In the genomic region with DNA sequence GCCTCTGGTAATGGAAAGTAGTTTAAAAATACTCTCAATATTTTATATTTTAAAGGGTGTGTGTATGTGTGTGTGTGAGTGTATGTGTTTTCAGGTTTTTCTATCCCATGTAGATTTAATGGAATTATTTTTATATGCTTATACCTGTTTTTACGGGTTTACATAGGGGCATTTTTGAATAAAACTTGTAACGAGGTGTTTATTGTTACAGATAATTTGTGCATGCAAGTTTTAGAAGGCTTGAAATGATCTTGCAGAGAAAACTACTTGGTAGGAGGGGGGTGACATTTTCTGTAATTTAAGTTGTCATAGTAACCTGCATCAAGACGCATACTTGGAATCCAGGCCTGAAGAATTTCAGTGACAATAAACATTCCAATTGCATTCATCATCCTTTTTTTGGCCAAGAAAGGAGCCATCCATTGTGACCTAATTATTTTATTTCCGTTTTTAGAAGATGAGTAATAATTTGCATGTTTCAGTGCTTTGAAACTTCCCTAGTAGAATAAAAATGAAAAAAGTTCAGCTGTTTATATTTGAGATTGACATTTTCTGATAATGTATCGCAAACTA, we compare ENCODE assay signal across 11 cellular contexts. TPM values are rescaled to one million over a fixed set of nuclear protein-coding genes. Genes with fewer than 3 reads are reported as not detected.
DNase-seq lines count a peak whose midpoint lies in the region; ATAC-seq and TF ChIP-seq lines count a peak whose summit lies in the region.
"Had no signal": no experiment of that assay in that cellular context is flagged by ENCODE, and none has a peak within 500 bp of the region (broad histone marks: within the 10 kb centered on the region; RNA-seq: fewer than 3 reads in every experiment).

No MANE protein-coding gene starts in this region.

- peaks cover 9 to 54% of the 10 kb centered on the region in 2 experiments for H3K4me1 ChIP-seq in SK-N-SH (ENCODE audit: control insufficient read depth in 1 of 2, insufficient read depth in 2 of 2, low read depth in 1 of 2, low read length in 1 of 2)
- H3K4me1 ChIP-seq in spleen, result no peaks in the 10 kb centered on the region

- peaks cover 64% of the 10 kb centered on the region for H3F3A ChIP-seq in SK-N-SH (replicated peaks; ENCODE audit: insufficient read depth)

- H3K79me2 ChIP-seq in SK-N-SH (ENCODE audit: insufficient read depth), result peaks cover 98% of the 10 kb centered on the region

- no peaks in the 10 kb centered on the region for H3K9me2 ChIP-seq in SK-N-SH

- H3K4me2 ChIP-seq in SK-N-SH, result peak overlapping the region; percentile 53

- H3K9ac ChIP-seq in SK-N-SH, result peak overlapping the region; percentile 61

- H3K36me3 ChIP-seq in SK-N-SH (replicated peaks in 1 of 2; ENCODE audit: control insufficient read depth in 1 of 2, insufficient read depth in 2 of 2, low read length in 1 of 2) (peaks cover 0 to under 1% of the 10 kb centered on the region in 2 experiments), spleen (no peaks in the 10 kb centered on the region)
- H3K36me3 ChIP-seq: HAP-1 had no signal

- intact Hi-C loops in spleen (cut with DNase I; ENCODE audit: low total_unique reads), result no loop called here

- H3K27ac ChIP-seq in SK-N-SH (ENCODE audit: low read depth in 2 of 2, low read length in 1 of 2), result peak overlapping the region; percentile 76 to 97; a peak in 3 of 4 replicates
- H3K27ac ChIP-seq in spleen, result no peak overlapping the region

- H3K27me3 ChIP-seq in SK-N-SH (ENCODE audit: insufficient read depth) (no peaks in the 10 kb centered on the region), spleen (replicated peaks in 1 of 7) (no peaks in the 10 kb centered on the region)

- TF ChIP-seq EP300 in SK-N-SH (IDR thresholded peaks at IDR 0.05; ENCODE audit: borderline replicate concordance in 1 of 2, low read depth in 1 of 2, low read length in 1 of 2), result peak; percentile 11 to 80; a peak in 2 of 4 replicates

- no peak for TF ChIP-seq POLR2A in spleen (IDR thresholded peaks at IDR 0.05)

- no peak overlapping the region for H2AFZ ChIP-seq in SK-N-SH (ENCODE audit: low read depth)

- TF ChIP-seq RAD21 in SK-N-SH (IDR thresholded peaks at IDR 0.05; ENCODE audit: low read length), result no peak

- CTCF ChIA-PET in SK-N-SH (lab: Yijun Ruan, JAX), result interaction anchor here (1.0 to 2.0 kb wide), 3 partner anchors 10 to 609 kb away, joined by 3 to 7 read pairs (median 3); no protein-coding TSS in a partner anchor

- H3K4me3 ChIP-seq in SK-N-SH (ENCODE audit: low read depth in 2 of 2, low read length in 1 of 2) (no peak overlapping the region; a peak in 1 of 4 replicates), foreskin fibroblast (ENCODE audit: low read depth in 1 of 2, low read length in 2 of 2) (no peak overlapping the region), spleen (no peak overlapping the region)
- H3K4me3 ChIP-seq: HAP-1 had no signal

- POLR2A ChIA-PET in SK-N-SH (lab: Yijun Ruan, JAX), result no interaction called here

- no peak for TF ChIP-seq CTCF in SK-N-SH (IDR thresholded peaks at IDR 0.05)
- TF ChIP-seq CTCF in foreskin fibroblast (IDR thresholded peaks at IDR 0.05; ENCODE audit: low read depth, low read length), result no peak
- TF ChIP-seq CTCF in spleen (IDR thresholded peaks at IDR 0.05 in 8 of 11, conservative IDR thresholded peaks at IDR 0.05 in 3 of 11), result no peak

- H3K9me3 ChIP-seq in SK-N-SH, result no peaks in the 10 kb centered on the region
- peaks cover 0 to 4% (median under 1%) of the 10 kb centered on the region in 8 donors for H3K9me3 ChIP-seq in spleen
- H3K9me3 ChIP-seq: HAP-1 had no signal

- WGBS in SK-N-SH (ENCODE audit: low lambda C conversion rate), result 22% methylated on average over 5 of the region's 5 CpGs
- 60 to 83% (median 72%) methylated on average over 5 of the region's 5 CpGs for WGBS in spleen, 5 donors

- DNase-seq in H4 (ENCODE audit: low spot score) (peak; percentile 63), SK-N-SH (no peak), foreskin fibroblast (peak; percentile 88 to 93), retina (peak; percentile 32), NCI-H446 treated with DMSO at 0.1 percent for 48 hours (lab: John Stamatoyannopoulos, UW) (no peak), cortex of kidney (lab: John Stamatoyannopoulos, UW) (no peak), spleen (no peak)
- DNase-seq: activated effector memory CD4-positive, alpha-beta T cell treated with Interleukin-2 at 50 U/mL for 16 hours; stimulated activated CD4-positive, alpha-beta T cell treated with anti-CD3 and anti-CD28 coated beads, Interleukin-4, amount 100 ng/mL, for 24 hours had no signal

- ATAC-seq in HG02970 (IDR thresholded peaks at IDR 0.05; ENCODE audit: low FRiP score, unreplicated experiment), result no peak

- peaks cover 23% of the 10 kb centered on the region; the same call in 1 of the 2 replicates for H4K20me1 ChIP-seq in SK-N-SH (ENCODE audit: insufficient read depth)

TF ChIP-seq in SK-N-SH, 30 proteins besides CTCF, POLR2A, EP300 and RAD21 (continues in another document):
- TF ChIP-seq JUND (IDR thresholded peaks at IDR 0.05) (peak; percentile 96), NFIC (IDR thresholded peaks at IDR 0.05; ENCODE audit: borderline replicate concordance) (peak; percentile 91), YY1 (IDR thresholded peaks at IDR 0.05; ENCODE audit: low read depth) (no peak; the same call in 1 of the 2 replicates), RCOR1 (IDR thresholded peaks at IDR 0.05; ENCODE audit: low read length) (no peak), SIN3A (IDR thresholded peaks at IDR 0.05; ENCODE audit: borderline replicate concordance, low read depth, low read length) (no peak), POLR2AphosphoS5 (IDR thresholded peaks at IDR 0.05; ENCODE audit: low read depth, low read length) (peak; percentile 75; the same call in 1 of the 2 replicates), MXI1 (IDR thresholded peaks at IDR 0.05; ENCODE audit: low read depth, low read length) (no peak), RXRA (IDR thresholded peaks at IDR 0.05; ENCODE audit: borderline replicate concordance, low read depth) (peak; percentile 38; the same call in 1 of the 2 replicates), MAX (IDR thresholded peaks at IDR 0.05; ENCODE audit: low read depth) (no peak), EZH2phosphoT487 (IDR thresholded peaks at IDR 0.05; ENCODE audit: borderline replicate concordance, low read depth) (no peak), FOSL2 (IDR thresholded peaks at IDR 0.05; ENCODE audit: borderline replicate concordance, low read depth) (peak; percentile 89), NRF1 (IDR thresholded peaks at IDR 0.05; ENCODE audit: low read depth, low read length) (no peak), GABPA (IDR thresholded peaks at IDR 0.05; ENCODE audit: low read depth) (no peak)
- TF ChIP-seq, protein P1, sequence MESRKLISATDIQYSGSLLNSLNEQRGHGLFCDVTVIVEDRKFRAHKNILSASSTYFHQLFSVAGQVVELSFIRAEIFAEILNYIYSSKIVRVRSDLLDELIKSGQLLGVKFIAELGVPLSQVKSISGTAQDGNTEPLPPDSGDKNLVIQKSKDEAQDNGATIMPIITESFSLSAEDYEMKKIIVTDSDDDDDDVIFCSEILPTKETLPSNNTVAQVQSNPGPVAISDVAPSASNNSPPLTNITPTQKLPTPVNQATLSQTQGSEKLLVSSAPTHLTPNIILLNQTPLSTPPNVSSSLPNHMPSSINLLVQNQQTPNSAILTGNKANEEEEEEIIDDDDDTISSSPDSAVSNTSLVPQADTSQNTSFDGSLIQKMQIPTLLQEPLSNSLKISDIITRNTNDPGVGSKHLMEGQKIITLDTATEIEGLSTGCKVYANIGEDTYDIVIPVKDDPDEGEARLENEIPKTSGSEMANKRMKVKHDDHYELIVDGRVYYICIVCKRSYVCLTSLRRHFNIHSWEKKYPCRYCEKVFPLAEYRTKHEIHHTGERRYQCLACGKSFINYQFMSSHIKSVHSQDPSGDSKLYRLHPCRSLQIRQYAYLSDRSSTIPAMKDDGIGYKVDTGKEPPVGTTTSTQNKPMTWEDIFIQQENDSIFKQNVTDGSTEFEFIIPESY (IDR thresholded peaks at IDR 0.05; ENCODE audit: borderline replicate concordance, low read depth), result no peak
- TF ChIP-seq, protein P2, sequence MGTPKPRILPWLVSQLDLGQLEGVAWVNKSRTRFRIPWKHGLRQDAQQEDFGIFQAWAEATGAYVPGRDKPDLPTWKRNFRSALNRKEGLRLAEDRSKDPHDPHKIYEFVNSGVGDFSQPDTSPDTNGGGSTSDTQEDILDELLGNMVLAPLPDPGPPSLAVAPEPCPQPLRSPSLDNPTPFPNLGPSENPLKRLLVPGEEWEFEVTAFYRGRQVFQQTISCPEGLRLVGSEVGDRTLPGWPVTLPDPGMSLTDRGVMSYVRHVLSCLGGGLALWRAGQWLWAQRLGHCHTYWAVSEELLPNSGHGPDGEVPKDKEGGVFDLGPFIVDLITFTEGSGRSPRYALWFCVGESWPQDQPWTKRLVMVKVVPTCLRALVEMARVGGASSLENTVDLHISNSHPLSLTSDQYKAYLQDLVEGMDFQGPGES (IDR thresholded peaks at IDR 0.05; ENCODE audit: low read depth, low read length), result no peak
- TF ChIP-seq, protein P3, sequence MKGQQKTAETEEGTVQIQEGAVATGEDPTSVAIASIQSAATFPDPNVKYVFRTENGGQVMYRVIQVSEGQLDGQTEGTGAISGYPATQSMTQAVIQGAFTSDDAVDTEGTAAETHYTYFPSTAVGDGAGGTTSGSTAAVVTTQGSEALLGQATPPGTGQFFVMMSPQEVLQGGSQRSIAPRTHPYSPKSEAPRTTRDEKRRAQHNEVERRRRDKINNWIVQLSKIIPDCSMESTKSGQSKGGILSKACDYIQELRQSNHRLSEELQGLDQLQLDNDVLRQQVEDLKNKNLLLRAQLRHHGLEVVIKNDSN (IDR thresholded peaks at IDR 0.05; ENCODE audit: borderline replicate concordance, low read depth), result no peak
- TF ChIP-seq, protein P4, sequence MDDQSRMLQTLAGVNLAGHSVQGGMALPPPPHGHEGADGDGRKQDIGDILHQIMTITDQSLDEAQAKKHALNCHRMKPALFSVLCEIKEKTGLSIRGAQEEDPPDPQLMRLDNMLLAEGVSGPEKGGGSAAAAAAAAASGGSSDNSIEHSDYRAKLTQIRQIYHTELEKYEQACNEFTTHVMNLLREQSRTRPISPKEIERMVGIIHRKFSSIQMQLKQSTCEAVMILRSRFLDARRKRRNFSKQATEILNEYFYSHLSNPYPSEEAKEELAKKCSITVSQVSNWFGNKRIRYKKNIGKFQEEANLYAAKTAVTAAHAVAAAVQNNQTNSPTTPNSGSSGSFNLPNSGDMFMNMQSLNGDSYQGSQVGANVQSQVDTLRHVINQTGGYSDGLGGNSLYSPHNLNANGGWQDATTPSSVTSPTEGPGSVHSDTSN (IDR thresholded peaks at IDR 0.05), result peak; percentile 64

RNA-seq across cellular contexts. Expression of gene RASSF8, which starts 39.0 kb away (rescaled TPM):
- 18.8 and 19.8 TPM in 2 replicates for total RNA-seq in H4 (2014; rRNA removed; shearing (Covaris generic))
- polyA plus RNA-seq in SK-N-SH (2012; rRNA removed), result 15.3 and 17.9 TPM in 2 replicates
- polyA plus RNA-seq in SK-N-SH (2012; cell fraction: cytosol; rRNA removed), result 19.2 and 21.4 TPM in 2 replicates
- 9.0 and 17.8 TPM in 2 replicates for polyA plus RNA-seq in SK-N-SH (2012; cell fraction: nucleus; rRNA removed)
- total RNA-seq in spleen, result 10 to 100 TPM in 5 of 7 donors, 1 to 10 TPM in 2; 9.0 to 38.0 (median 18.0) TPM
- 1 to 10 TPM; 1.4 to 2.0 (median 1.9) TPM for polyA plus RNA-seq in spleen

Comparison
In these comparisons a context has a peak if more than half of its experiments do, and no peak if none do; other contexts are left out.
1. DNase-seq: peak in H4 (single experiment), foreskin fibroblast (2 of 2) and retina (single experiment); none in SK-N-SH (single experiment), NCI-H446 treated with DMSO at 0.1 percent for 48 hours (single experiment), cortex of kidney (single experiment) and spleen (single experiment).
2. H3K27ac ChIP-seq: peak in SK-N-SH (2 of 2); none in spleen (0 of 8).